ENCODE assay signal across 10 cellular contexts in the genomic region with DNA sequence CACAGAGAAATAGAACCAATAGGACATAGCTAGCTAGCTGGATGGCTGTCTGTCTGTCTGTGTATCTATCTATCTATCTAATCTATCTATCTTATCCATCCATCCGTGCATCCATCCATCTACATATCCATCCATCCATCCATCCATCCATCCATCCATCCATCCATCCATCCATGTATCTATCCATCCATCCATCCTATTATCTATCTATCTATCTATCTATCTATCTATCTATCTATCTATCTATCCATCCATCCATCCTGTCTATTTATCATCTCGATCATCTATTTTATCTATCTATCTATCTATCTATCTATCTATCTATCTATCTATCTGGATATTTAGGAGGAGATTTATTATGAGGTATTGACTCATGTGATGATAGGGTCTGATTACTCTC.
"Had no signal": no experiment of that assay in that cellular context is flagged by ENCODE, and none has a peak within 500 bp of the region (broad histone marks: within the 10 kb centered on the region; RNA-seq: fewer than 3 reads in every experiment).

No MANE protein-coding gene starts in this region.

- H3K4me3 ChIP-seq: GM23248, GM23338, HAP-1 had no signal

- H3K9me3 Mint-ChIP-seq: GM23338, H9, HFFc6 had no signal

- H3K4me2 ChIP-seq: GM23338 had no signal

- FAIRE-seq: H54 had no signal

- DNase-seq: GM23248, GOT3, H7, H9, HCEC 1CT, HFFc6 had no signal

- ATAC-seq: GM23338, HCT116 had no signal

- H3K27ac Mint-ChIP-seq: GM23338, H9, HFFc6 had no signal

- H3K36me3 ChIP-seq: HAP-1 had no signal

- H2AFZ ChIP-seq: GM23248, GM23338 had no signal

- H3K27ac ChIP-seq: GM23248 had no signal

- H3K4me3 Mint-ChIP-seq: GM23338, H9, HFFc6 had no signal

- H3K9ac ChIP-seq: GM23248 had no signal
